In genomic region chr15:63502843-63503738, GRCh38 we compare ENCODE assay signal across 8 cellular contexts. TPM values are rescaled to one million over a fixed set of nuclear protein-coding genes. Genes with fewer than 3 reads are reported as not detected.
DNase-seq lines count a peak whose midpoint lies in the region; ATAC-seq and TF ChIP-seq lines count a peak whose summit lies in the region.

No MANE protein-coding gene starts in this region.

- POLR2A ChIA-PET in RWPE1 (lab: Yijun Ruan, JAX; ENCODE audit: low non-redundant PET), result interaction anchor here (0.6 kb wide), 1 partner anchor 21 kb away, joined by 4 read pairs; no protein-coding TSS in a partner anchor

- TF ChIP-seq EP300 in transverse colon (IDR thresholded peaks at IDR 0.05; ENCODE audit: low read depth), result no peak

- peak overlapping the region; percentile 98 for H3K27ac ChIP-seq in RWPE1
- peak overlapping the region; percentile 98 to 100 (median 98) for H3K27ac ChIP-seq in transverse colon

- no peaks in the 10 kb centered on the region for H3K9me3 ChIP-seq in transverse colon

- peak; percentile 93 for DNase-seq in NK-92 treated with Interleukin-12 subunit alpha and Interleukin-12 subunit beta, amount 100 ng/mL, for 24 hours (lab: John Stamatoyannopoulos, UW)
- DNase-seq in NK-92 (lab: John Stamatoyannopoulos, UW; ENCODE audit: unreplicated experiment) (no peak), RWPE1 (ENCODE audit: low spot score) (peak; percentile 72), head of caudate nucleus (peak; percentile 11 to 83 (median 60)), osteocyte (ENCODE audit: extremely low spot score, unreplicated experiment) (no peak), transverse colon (peak; percentile 96)
- DNase-seq in activated gamma-delta T cell treated with anti-CD3 and anti-CD28 coated beads, Interleukin-2, amount 50 U/mL, for 16 hours (ENCODE audit: low read depth), result peak; percentile 54

- TF ChIP-seq POLR2A in transverse colon (IDR thresholded peaks at IDR 0.05), result peak; percentile 71

- no peaks in the 10 kb centered on the region for H3K36me3 ChIP-seq in transverse colon

- peaks cover 55% of the 10 kb centered on the region for H3K4me1 Mint-ChIP-seq in osteocyte (ENCODE audit: unreplicated experiment)

- CTCF ChIA-PET in RWPE1 (lab: Yijun Ruan, JAX), result interaction anchor here (0.6 to 2.6 kb wide), 4 partner anchors 16 to 58 kb away, joined by 3 to 16 read pairs (median 4); no protein-coding TSS in a partner anchor

- H3K36me3 Mint-ChIP-seq in osteocyte (ENCODE audit: unreplicated experiment), result no peaks in the 10 kb centered on the region

- H3K27ac Mint-ChIP-seq in osteocyte (ENCODE audit: unreplicated experiment), result peak overlapping the region; percentile 84

- H3K4me1 ChIP-seq in transverse colon, result peaks cover 28 to 74% (median 48%) of the 10 kb centered on the region in 4 donors

- TF ChIP-seq CTCF in RWPE1 (conservative IDR thresholded peaks at IDR 0.05; ENCODE audit: low read depth) (no peak), osteocyte (IDR thresholded peaks at IDR 0.05) (no peak), transverse colon (IDR thresholded peaks at IDR 0.05) (no peak)

- H3K4me3 ChIP-seq in transverse colon, result peak overlapping the region; percentile 41 to 94 (median 91)

- 14 to 31% methylated on average over 9 to 34 of the region's 34 CpGs for WGBS in transverse colon (ENCODE audit: low coverage in 1 of 2), 2 donors

- H3K27me3 ChIP-seq in transverse colon, result no peaks in the 10 kb centered on the region

- ATAC-seq in HG03135 (IDR thresholded peaks at IDR 0.05; ENCODE audit: unreplicated experiment), result peak; percentile 47

- intact Hi-C loops in head of caudate nucleus (cut with DNase I) (loop anchor here (5.0 kb wide), 1 partner anchor 41 kb away; no protein-coding TSS in a partner anchor), transverse colon (cut with DNase I; ENCODE audit: low total_unique reads) (loop anchor here (2.0 to 5.0 kb wide), 2 partner anchors 36 to 99 kb away; no protein-coding TSS in a partner anchor)

- no peaks in the 10 kb centered on the region for H3K9me3 Mint-ChIP-seq in osteocyte (ENCODE audit: unreplicated experiment)

- H3K27me3 Mint-ChIP-seq in osteocyte (ENCODE audit: unreplicated experiment), result no peaks in the 10 kb centered on the region

- in situ Hi-C loops in transverse colon (cut with MboI; ENCODE audit: low pct_ligation_motif_present in 1 of 4, low pct_unique_long_range_greater_than_20kb in 1 of 4, low sequenced_read_pairs in 3 of 4), result no loop called here

- peak overlapping the region; percentile 73 for H3K4me3 Mint-ChIP-seq in osteocyte (ENCODE audit: unreplicated experiment)

RNA-seq across cellular contexts. Expression of gene USP3, which starts 1.3 kb away (rescaled TPM):
- 41.2 and 45.9 TPM in 2 replicates for total RNA-seq in osteocyte
- 10 to 100 TPM; 56.1 to 93.0 (median 73.7) TPM for total RNA-seq in transverse colon

Comparison
In these comparisons a context has a peak if more than half of its experiments do, and no peak if none do; other contexts are left out.
1. DNase-seq: peak in NK-92 treated with Interleukin-12 subunit alpha and Interleukin-12 subunit beta, amount 100 ng/mL, for 24 hours (single experiment), RWPE1 (single experiment), activated gamma-delta T cell treated with anti-CD3 and anti-CD28 coated beads, Interleukin-2, amount 50 U/mL, for 16 hours (single experiment), head of caudate nucleus (42 of 42) and transverse colon (single experiment); none in NK-92 (single experiment) and osteocyte (single experiment).